ENCODE assay signal across 1 cellular context in genomic region chr11:33706961-33707360, GRCh38.
A peak's percentile ranks its signal among the peaks of the same experiment; 100 is the strongest.
TF ChIP-seq lines count a peak whose summit lies in the region.

No MANE protein-coding gene starts in this region.

TF ChIP-seq in HepG2, 621 proteins besides CTCF, POLR2A, EP300 and RAD21:
- TF ChIP-seq ZFAT (CRISPR knock-in tag; conservative IDR thresholded peaks at IDR 0.05) (no peak), CC2D1A (CRISPR knock-in tag; IDR thresholded peaks at IDR 0.05) (no peak), SAP130 (CRISPR knock-in tag; IDR thresholded peaks at IDR 0.05; ENCODE audit: low read depth) (0 out of 2 replicates have a peak, but pooled peaks have one; percentile 4), ZNF12 (CRISPR knock-in tag; IDR thresholded peaks at IDR 0.05) (peak; percentile 94)
TF ChIP-seq in HepG2: peak in this region for 2.
